In genomic region chr7:27160147-27160545, GRCh38 we compare ENCODE assay signal across 1 cellular context.
TF ChIP-seq lines count a peak whose summit lies in the region.

No MANE protein-coding gene starts in this region.

TF ChIP-seq in H1, 55 proteins besides CTCF, POLR2A, EP300 and RAD21:
- TF ChIP-seq POU5F1 (IDR thresholded peaks at IDR 0.05; ENCODE audit: low read depth, low read length) (no peak), NRF1 (IDR thresholded peaks at IDR 0.05; ENCODE audit: low read depth, low read length) (no peak), CREB1 (IDR thresholded peaks at IDR 0.05) (no peak), NANOG (IDR thresholded peaks at IDR 0.05; ENCODE audit: insufficient read depth, low read depth, low read length, poor library complexity, severe bottlenecking) (no peak), HDAC2 (IDR thresholded peaks at IDR 0.05; ENCODE audit: borderline replicate concordance in 1 of 2, low read depth in 2 of 2, low read length in 2 of 2) (no peak), TAF7 (optimal IDR thresholded peaks at IDR 0.05; ENCODE audit: borderline replicate concordance, low read depth, low read length) (no peak), SP1 (IDR thresholded peaks at IDR 0.05; ENCODE audit: low read depth, low read length) (no peak), BCL11A (IDR thresholded peaks at IDR 0.05; ENCODE audit: low read depth in 2 of 2, low read length in 2 of 2) (no peak), CHD7 (IDR thresholded peaks at IDR 0.05; ENCODE audit: insufficient replicate concordance, low read length) (no peak)
